8 cellular contexts compared by ENCODE assay signal in genomic region chr12:43758247-43758727, GRCh38. TPM values are rescaled to one million over a fixed set of nuclear protein-coding genes. Genes with fewer than 3 reads are reported as not detected.
DNase-seq lines count a peak whose midpoint lies in the region; ATAC-seq, FAIRE-seq and TF ChIP-seq lines count a peak whose summit lies in the region.

No MANE protein-coding gene starts in this region.

- FAIRE-seq in endothelial cell of umbilical vein (lab: Jason Lieb, UNC) = no peak

- H3K4me1 ChIP-seq in endothelial cell of umbilical vein (ENCODE audit: control insufficient read depth, extremely low read depth, insufficient read depth, low read length) = peaks cover 17% of the 10 kb centered on the region
- peaks cover 5 to 56% (median 25%) of the 10 kb centered on the region in 4 donors for H3K4me1 ChIP-seq in transverse colon

- peaks cover 10% of the 10 kb centered on the region for H3K79me2 ChIP-seq in endothelial cell of umbilical vein (ENCODE audit: control insufficient read depth, insufficient read depth, low read length)

- peak overlapping the region; percentile 19 for H3K9ac ChIP-seq in endothelial cell of umbilical vein (replicated peaks; ENCODE audit: extremely low read depth, insufficient read depth, low read length)

- no peaks in the 10 kb centered on the region for H4K20me1 ChIP-seq in endothelial cell of umbilical vein (replicated peaks; ENCODE audit: control insufficient read depth, extremely low read depth, insufficient read depth, low read length)

- H2AFZ ChIP-seq in endothelial cell of umbilical vein (ENCODE audit: low read depth, low read length) = peak overlapping the region; percentile 92

- H3K27me3 ChIP-seq in endothelial cell of umbilical vein (ENCODE audit: control insufficient read depth in 2 of 2, insufficient read depth in 2 of 2, low read length in 2 of 2) = no peaks in the 10 kb centered on the region
- H3K27me3 ChIP-seq in transverse colon = no peaks in the 10 kb centered on the region

- POLR2A ChIA-PET in endothelial cell of umbilical vein (lab: Charles Lee) = interaction anchor here (1.1 kb wide), 1 partner anchor 48 kb away, joined by 7 read pairs; the partner anchor contains the start of gene TWF1

- no peak for TF ChIP-seq EP300 in transverse colon (IDR thresholded peaks at IDR 0.05; ENCODE audit: low read depth)

- TF ChIP-seq POLR2A in endothelial cell of umbilical vein (IDR thresholded peaks at IDR 0.05; ENCODE audit: low read depth, low read length) (no peak), transverse colon (IDR thresholded peaks at IDR 0.05) (no peak)

- dilution Hi-C loops in endothelial cell of umbilical vein (cut with MboI; ENCODE audit: extremely low pct_ligation_motif_present, low sequenced_read_pairs) = no loop called here

- in situ Hi-C loops in transverse colon (cut with MboI; ENCODE audit: low pct_ligation_motif_present in 1 of 4, low pct_unique_long_range_greater_than_20kb in 1 of 4, low sequenced_read_pairs in 3 of 4) = loop anchor here in 1 of 4 donors (5.0 kb wide), 1 partner anchor 49 kb away; the partner anchor contains the start of gene TWF1

- 0 to 2% methylated on average over 11 to 18 of the region's 18 CpGs for WGBS in transverse colon (ENCODE audit: low coverage in 1 of 2), 2 donors

- H3K27ac ChIP-seq in endothelial cell of umbilical vein (ENCODE audit: insufficient read depth, low read depth, low read length) (no peak overlapping the region), transverse colon (peak overlapping the region; percentile 91 to 97 (median 94))

- intact Hi-C loops in endothelial cell of umbilical vein (cut with micrococcal nuclease) (loop anchor here (1.0 kb wide), 1 partner anchor 48 kb away; the partner anchor contains the start of gene TWF1), transverse colon (cut with DNase I; ENCODE audit: low total_unique reads) (no loop called here)

- H3K4me2 ChIP-seq in endothelial cell of umbilical vein (ENCODE audit: insufficient read depth, low read length) = peak overlapping the region; percentile 77

- H3K36me3 ChIP-seq in endothelial cell of umbilical vein (ENCODE audit: control insufficient read depth in 2 of 2, extremely low read depth in 1 of 2, insufficient read depth in 2 of 2, low read length in 2 of 2) (no peaks in the 10 kb centered on the region), transverse colon (no peaks in the 10 kb centered on the region)

- ATAC-seq in HG03196 (IDR thresholded peaks at IDR 0.05; ENCODE audit: unreplicated experiment) = peak; percentile 9
- ATAC-seq in SK-N-SH treated with all-trans-retinoic acid at 6 μM for 48 hours = peak; percentile 68

- H3K9me3 ChIP-seq in endothelial cell of umbilical vein (replicated peaks; ENCODE audit: control insufficient read depth, insufficient read depth, low read length) (no peaks in the 10 kb centered on the region), transverse colon (no peaks in the 10 kb centered on the region)

- no peaks in the 10 kb centered on the region for H3K9me1 ChIP-seq in endothelial cell of umbilical vein (replicated peaks; ENCODE audit: control insufficient read depth, extremely low read depth, insufficient read depth, low read length)

- H3K4me3 ChIP-seq in endothelial cell of umbilical vein (replicated peaks in 1 of 3; ENCODE audit: insufficient read depth in 1 of 3, low read depth in 1 of 3, low read length in 3 of 3) = peak overlapping the region; percentile 65 to 75 (median 66)
- H3K4me3 ChIP-seq in transverse colon = peak overlapping the region; percentile 40 to 93 (median 70)

- BruUV-seq in endothelial cell of umbilical vein (replicated peaks; lab: Mats Ljungman, UMichigan) = TSS peak; percentile 59

- CTCF ChIA-PET in endothelial cell of umbilical vein (lab: Charles Lee) = interaction anchor here (0.6 to 3.2 kb wide), 4 partner anchors 9 to 262 kb away, joined by 3 to 13 read pairs (median 6); partner anchors contain the start of gene TWF1

- TF ChIP-seq CTCF in endothelial cell of umbilical vein (IDR thresholded peaks at IDR 0.05; ENCODE audit: extremely low read depth in 1 of 2, insufficient read depth in 1 of 2, low read depth in 1 of 2, low read length in 2 of 2) (no peak), transverse colon (IDR thresholded peaks at IDR 0.05) (no peak)

- DNase-seq in activated T-cell treated with anti-CD3 and anti-CD28 coated beads for 24 hours (ENCODE audit: low read depth) = peak; percentile 7
- DNase-seq in activated T-cell treated with anti-CD3 and anti-CD28 coated beads, Interleukin-2, amount 50 U/mL, for 48 hours = no peak
- no peak for DNase-seq in endothelial cell of umbilical vein (ENCODE audit: low read depth, low spot score)
- DNase-seq in mucosa of gallbladder (ENCODE audit: low spot score) = peak; percentile 18
- DNase-seq in transverse colon = peak; percentile 39
- DNase-seq in medulla oblongata (ENCODE audit: extremely low spot score) = no peak

TF ChIP-seq in SK-N-SH treated with all-trans-retinoic acid at 6 μM for 48 hours, 23 proteins besides CTCF, POLR2A, EP300 and RAD21 (continues in another document):
- no peak for TF ChIP-seq TOX (CRISPR knock-in tag; IDR thresholded peaks at IDR 0.05; ENCODE audit: borderline replicate concordance)
- no peak for TF ChIP-seq ARNTL (CRISPR knock-in tag; IDR thresholded peaks at IDR 0.05; ENCODE audit: borderline replicate concordance, low read depth)
- TF ChIP-seq ZC3H10 (CRISPR knock-in tag; IDR thresholded peaks at IDR 0.05) = no peak
- no peak for TF ChIP-seq ZNF8 (CRISPR knock-in tag; IDR thresholded peaks at IDR 0.05)
- TF ChIP-seq PPARA (CRISPR knock-in tag; IDR thresholded peaks at IDR 0.05; ENCODE audit: borderline replicate concordance) = no peak
- no peak for TF ChIP-seq CSDC2 (CRISPR knock-in tag; IDR thresholded peaks at IDR 0.05)

TF ChIP-seq in endothelial cell of umbilical vein, 7 proteins besides CTCF, POLR2A, EP300 and RAD21:
- TF ChIP-seq MYC (IDR thresholded peaks at IDR 0.05; ENCODE audit: low read depth, low read length) (no peak), FOS (IDR thresholded peaks at IDR 0.05; ENCODE audit: borderline replicate concordance, insufficient read depth, low read length) (no peak), EZH2 (IDR thresholded peaks at IDR 0.05; ENCODE audit: borderline replicate concordance, low read depth, low read length, severe bottlenecking) (no peak), MAX (IDR thresholded peaks at IDR 0.05; ENCODE audit: insufficient read depth, insufficient read length) (no peak), GATA2 (IDR thresholded peaks at IDR 0.05; ENCODE audit: insufficient read depth, insufficient read length, low read depth, low read length) (no peak), JUN (IDR thresholded peaks at IDR 0.05; ENCODE audit: borderline replicate concordance, insufficient read depth, insufficient read length, low read depth) (no peak), POLR2AphosphoS5 (IDR thresholded peaks at IDR 0.05; ENCODE audit: insufficient read depth, low read depth, low read length) (no peak)
TF ChIP-seq in endothelial cell of umbilical vein: peak in this region for 0.

RNA-seq across cellular contexts. Expression of gene PUS7L, which starts 0.3 kb away (rescaled TPM):
- total RNA-seq in endothelial cell of umbilical vein (11.4 and 13.1 TPM in 2 replicates), mucosa of gallbladder (11.6 TPM), transverse colon (10 to 100 TPM in 2 of 4 donors, 1 to 10 TPM in 2; 3.0 to 16.3 (median 9.5) TPM)
- polyA plus RNA-seq in endothelial cell of umbilical vein = 1.7 and 1.8 TPM in 2 replicates
- polyA plus RNA-seq in endothelial cell of umbilical vein (2011; cell fraction: cytosol; rRNA removed) = 2.0 and 2.2 TPM in 2 replicates
- 4.2 and 6.1 TPM in 2 replicates for polyA plus RNA-seq in endothelial cell of umbilical vein (2011; cell fraction: nucleus; rRNA removed)
- 9.0 and 12.9 TPM in 2 replicates for polyA plus RNA-seq in endothelial cell of umbilical vein (2012)
- polyA minus RNA-seq in endothelial cell of umbilical vein = 11.0 and 15.5 TPM in 2 replicates
- 10.9 TPM for polyA minus RNA-seq in endothelial cell of umbilical vein (2011; cell fraction: cytosol; rRNA and poly(A)+ RNA removed)
- polyA minus RNA-seq in endothelial cell of umbilical vein (2011; cell fraction: nucleus; rRNA and poly(A)+ RNA removed) = 6.5 and 10.5 TPM in 2 replicates

RNA-seq across cellular contexts. Expression of gene IRAK4, which starts 0.5 kb away (rescaled TPM):
- total RNA-seq in endothelial cell of umbilical vein = 13.1 and 17.1 TPM in 2 replicates
- 7.5 and 10.8 TPM in 2 replicates for polyA plus RNA-seq in endothelial cell of umbilical vein
- 7.5 and 9.2 TPM in 2 replicates for polyA plus RNA-seq in endothelial cell of umbilical vein (2011; cell fraction: cytosol; rRNA removed)
- polyA plus RNA-seq in endothelial cell of umbilical vein (2011; cell fraction: nucleus; rRNA removed) = 33.6 and 38.0 TPM in 2 replicates
- 13.5 and 15.4 TPM in 2 replicates for polyA plus RNA-seq in endothelial cell of umbilical vein (2012)
- polyA minus RNA-seq in endothelial cell of umbilical vein = 10.0 and 14.1 TPM in 2 replicates
- 3.0 TPM for polyA minus RNA-seq in endothelial cell of umbilical vein (2011; cell fraction: cytosol; rRNA and poly(A)+ RNA removed)
- polyA minus RNA-seq in endothelial cell of umbilical vein (2011; cell fraction: nucleus; rRNA and poly(A)+ RNA removed) = 10.3 and 19.7 TPM in 2 replicates
- 22.6 TPM for total RNA-seq in mucosa of gallbladder
- total RNA-seq in transverse colon = 10 to 100 TPM in 3 of 4 donors, 1 to 10 TPM in 1; 6.6 to 39.7 (median 19.0) TPM

RNA-seq across cellular contexts. Expression of gene TWF1, which starts 47.8 kb away (rescaled TPM):
- total RNA-seq in endothelial cell of umbilical vein = 75.5 and 75.9 TPM in 2 replicates
- 17.1 and 23.8 TPM in 2 replicates for polyA plus RNA-seq in endothelial cell of umbilical vein
- 35.9 and 37.8 TPM in 2 replicates for polyA plus RNA-seq in endothelial cell of umbilical vein (2011; cell fraction: cytosol; rRNA removed)
- polyA plus RNA-seq in endothelial cell of umbilical vein (2011; cell fraction: nucleus; rRNA removed) = 23.5 and 27.0 TPM in 2 replicates
- 49.9 and 79.7 TPM in 2 replicates for polyA plus RNA-seq in endothelial cell of umbilical vein (2012)
- 19.1 and 49.0 TPM in 2 replicates for polyA minus RNA-seq in endothelial cell of umbilical vein
- polyA minus RNA-seq in endothelial cell of umbilical vein (2011; cell fraction: cytosol; rRNA and poly(A)+ RNA removed) = 67.3 TPM
- polyA minus RNA-seq in endothelial cell of umbilical vein (2011; cell fraction: nucleus; rRNA and poly(A)+ RNA removed) = 16.5 and 33.5 TPM in 2 replicates
- total RNA-seq in mucosa of gallbladder = 90.3 TPM
- total RNA-seq in transverse colon = 10 to 100 TPM; 32.8 to 99.9 (median 62.5) TPM

Comparison
In these comparisons a context has a peak if more than half of its experiments do, and no peak if none do; other contexts are left out.
1. DNase-seq: peak in activated T-cell treated with anti-CD3 and anti-CD28 coated beads for 24 hours (single experiment), mucosa of gallbladder (single experiment) and transverse colon (single experiment); none in activated T-cell treated with anti-CD3 and anti-CD28 coated beads, Interleukin-2, amount 50 U/mL, for 48 hours (0 of 2), endothelial cell of umbilical vein (single experiment) and medulla oblongata (single experiment).